Comparison of ENCODE assay signal across 22 cellular contexts in genomic region chr21:26491663-26492062, GRCh38.
"Had no signal": no experiment of that assay in that cellular context is flagged by ENCODE, and none has a peak within 500 bp of the region (broad histone marks: within the 10 kb centered on the region; RNA-seq: fewer than 3 reads in every experiment).

No MANE protein-coding gene starts in this region.

- H3K4me3 ChIP-seq: breast epithelium, colonic mucosa, dorsolateral prefrontal cortex, left ventricle myocardium inferior, transverse colon, uterus had no signal

- H3K36me3 ChIP-seq: breast epithelium, colonic mucosa, left ventricle myocardium inferior, transverse colon, uterus had no signal

- DNase-seq: activated CD4-positive, alpha-beta T cell treated with anti-CD3 and anti-CD28 coated beads, Interleukin-2, amount 50 U/mL, for 4 hours; activated CD8-positive, alpha-beta memory T cell treated with anti-CD3 and anti-CD28 coated beads for 24 hours; activated CD8-positive, alpha-beta memory T cell treated with anti-CD3 and anti-CD28 coated beads, Interleukin-2, amount 50 U/mL, for 4 hours; activated naive CD4-positive, alpha-beta T cell treated with Interleukin-2 at 50 U/mL for 16 hours; activated naive CD8-positive, alpha-beta T cell treated with anti-CD3 and anti-CD28 coated beads for 36 hours; activated T-cell treated with anti-CD3 and anti-CD28 coated beads, Interleukin-2, amount 50 U/mL, for 48 hours; colonic mucosa; dorsolateral prefrontal cortex; erythroblast; foreskin fibroblast; immature natural killer cell; left ventricle myocardium inferior; midbrain; natural killer cell; small intestine; stimulated activated CD4-positive, alpha-beta T cell treated with anti-CD3 and anti-CD28 coated beads, Interleukin-2, amount 100 ng/mL, for 24 hours; stimulated activated naive B cell treated with anti-CD40 and anti-IgM and Interleukin-4, amounts not matched to agents 10 μg/mL and 1 μg/mL and 100 μg/mL, for 72 hours; T-helper 1 cell; transverse colon; uterus had no signal

- H3K4me1 ChIP-seq: breast epithelium, colonic mucosa, left ventricle myocardium inferior, transverse colon, uterus had no signal

- H3K9me3 ChIP-seq: breast epithelium, colonic mucosa, uterus had no signal

- H3K27ac ChIP-seq: colonic mucosa, dorsolateral prefrontal cortex, left ventricle myocardium inferior, transverse colon, uterus had no signal

- ATAC-seq: natural killer cell, sciatic nerve had no signal

- FAIRE-seq: small intestine had no signal

- H3K27me3 ChIP-seq: breast epithelium, colonic mucosa, dorsolateral prefrontal cortex, transverse colon, uterus had no signal
